ENCODE assay signal across 8 cellular contexts in genomic region chr17:75854111-75854748, GRCh38. TPM values are rescaled to one million over a fixed set of nuclear protein-coding genes. Genes with fewer than 3 reads are reported as not detected.
A peak's percentile ranks its signal among the peaks of the same experiment; 100 is the strongest.
DNase-seq lines count a peak whose midpoint lies in the region; ATAC-seq and TF ChIP-seq lines count a peak whose summit lies in the region.

No MANE protein-coding gene starts in this region.

- peak overlapping the region; percentile 63 for H3K4me3 ChIP-seq in A673 (ENCODE audit: low read depth, low read length, poor library complexity, severe bottlenecking)
- H3K4me3 ChIP-seq in HUES6 (ENCODE audit: low read depth, low read length): peak overlapping the region; percentile 84
- H3K4me3 ChIP-seq in colonic mucosa: peak overlapping the region; percentile 52

- H3K4me1 Mint-ChIP-seq in stimulated activated memory B cell treated with anti-CD40 and anti-IgM and Interleukin-4, amounts not matched to agents 10 μg/mL and 1 μg/mL and 100 μg/mL, for 72 hours: peaks cover 42% of the 10 kb centered on the region
- peaks cover 31% of the 10 kb centered on the region for H3K4me1 Mint-ChIP-seq in activated CD4-positive, alpha-beta memory T cell treated with anti-CD3 and anti-CD28 coated beads for 36 hours (ENCODE audit: low read depth)

- H3K4me1 ChIP-seq in A673 (ENCODE audit: insufficient read depth, low read length, poor library complexity, severe bottlenecking) (peaks cover 13% of the 10 kb centered on the region), HUES6 (ENCODE audit: control insufficient read depth, insufficient read depth, low read length) (peaks cover 7% of the 10 kb centered on the region), colonic mucosa (peaks cover 16% of the 10 kb centered on the region)

- no peaks in the 10 kb centered on the region for H3K9me3 ChIP-seq in A673 (ENCODE audit: low read depth, low read length, poor library complexity, severe bottlenecking)
- H3K9me3 ChIP-seq in HUES6 (ENCODE audit: control insufficient read depth, insufficient read depth, low read depth, low read length): no peaks in the 10 kb centered on the region
- no peaks in the 10 kb centered on the region for H3K9me3 ChIP-seq in colonic mucosa

- no peak for ATAC-seq in stimulated activated memory B cell treated with anti-CD40 and anti-IgM and Interleukin-4, amounts not matched to agents 10 μg/mL and 1 μg/mL and 100 μg/mL, for 72 hours

- no peak overlapping the region for H3K4me3 Mint-ChIP-seq in stimulated activated memory B cell treated with anti-CD40 and anti-IgM and Interleukin-4, amounts not matched to agents 10 μg/mL and 1 μg/mL and 100 μg/mL, for 72 hours
- H3K4me3 Mint-ChIP-seq in activated CD4-positive, alpha-beta memory T cell treated with anti-CD3 and anti-CD28 coated beads for 36 hours: no peak overlapping the region

- TF ChIP-seq CTCF in A673 (conservative IDR thresholded peaks at IDR 0.05; ENCODE audit: low read depth, low read length) (no peak), colonic mucosa (IDR thresholded peaks at IDR 0.05) (no peak)

- H3K9ac ChIP-seq in HUES6 (ENCODE audit: low read length) (peak overlapping the region; percentile 58), colonic mucosa (ENCODE audit: low read depth in 2 of 2, low read length in 2 of 2) (peak overlapping the region; percentile 50 to 97)

- H3K36me3 Mint-ChIP-seq in stimulated activated memory B cell treated with anti-CD40 and anti-IgM and Interleukin-4, amounts not matched to agents 10 μg/mL and 1 μg/mL and 100 μg/mL, for 72 hours: peaks cover 10% of the 10 kb centered on the region
- H3K36me3 Mint-ChIP-seq in activated CD4-positive, alpha-beta memory T cell treated with anti-CD3 and anti-CD28 coated beads for 36 hours: peaks cover 4% of the 10 kb centered on the region

- CTCF ChIA-PET in A673 (lab: Charles Lee): interaction anchor here (0.7 to 1.6 kb wide), 4 partner anchors 8 to 121 kb away, joined by 4 to 12 read pairs (median 6); no protein-coding TSS in a partner anchor
- CTCF ChIA-PET in activated CD4-positive, alpha-beta memory T cell treated with anti-CD3 and anti-CD28 coated beads for 36 hours (lab: Charles Lee): interaction anchor here (1.0 to 3.7 kb wide), 8 partner anchors 9 to 148 kb away, joined by 3 to 45 read pairs (median 12); partner anchors contain the start of genes GALK1, TRIM65 and UNC13D

- no peak overlapping the region for H3K27ac Mint-ChIP-seq in stimulated activated memory B cell treated with anti-CD40 and anti-IgM and Interleukin-4, amounts not matched to agents 10 μg/mL and 1 μg/mL and 100 μg/mL, for 72 hours
- H3K27ac Mint-ChIP-seq in activated CD4-positive, alpha-beta memory T cell treated with anti-CD3 and anti-CD28 coated beads for 36 hours: no peak overlapping the region

- intact Hi-C loops in A673 (cut with micrococcal nuclease; ENCODE audit: unreplicated experiment): no loop called here
- intact Hi-C loops in colonic mucosa (cut with DNase I): no loop called here
- intact Hi-C loops in activated CD4-positive, alpha-beta memory T cell treated with anti-CD3 and anti-CD28 coated beads for 36 hours (cut with micrococcal nuclease): loop anchor here (2.0 kb wide), 1 partner anchor 43 kb away; the partner anchor contains the start of gene TRIM65

- BruUV-seq in A673 (replicated peaks; lab: Mats Ljungman, UMichigan): TSS peak; percentile 84

- H3K27me3 Mint-ChIP-seq in stimulated activated memory B cell treated with anti-CD40 and anti-IgM and Interleukin-4, amounts not matched to agents 10 μg/mL and 1 μg/mL and 100 μg/mL, for 72 hours: no peaks in the 10 kb centered on the region
- no peaks in the 10 kb centered on the region for H3K27me3 Mint-ChIP-seq in activated CD4-positive, alpha-beta memory T cell treated with anti-CD3 and anti-CD28 coated beads for 36 hours

- H3K36me3 ChIP-seq in A673 (ENCODE audit: insufficient read depth, low read length, poor library complexity, severe bottlenecking) (peaks cover 19% of the 10 kb centered on the region), HUES6 (ENCODE audit: control insufficient read depth, insufficient read depth, low read length) (peaks cover 22% of the 10 kb centered on the region), colonic mucosa (peaks cover 18% of the 10 kb centered on the region)

- POLR2A ChIA-PET in A673 (lab: Charles Lee; ENCODE audit: low non-redundant PET): interaction anchor here (0.7 kb wide), 2 partner anchors 8 to 738 kb away, joined by 3 to 5 read pairs; no protein-coding TSS in a partner anchor
- POLR2A ChIA-PET in activated CD4-positive, alpha-beta memory T cell treated with anti-CD3 and anti-CD28 coated beads for 36 hours (lab: Charles Lee): interaction anchor here (1.3 to 3.3 kb wide), 6 partner anchors 10 to 90 kb away, joined by 4 to 26 read pairs (median 7); partner anchors contain the start of genes GALK1, TRIM65 and UNC13D

- H3K27me3 ChIP-seq in A673 (replicated peaks; ENCODE audit: insufficient read depth, low read depth, low read length, poor library complexity) (no peaks in the 10 kb centered on the region), HUES6 (ENCODE audit: control insufficient read depth, insufficient read depth, low read length) (no peaks in the 10 kb centered on the region), colonic mucosa (no peaks in the 10 kb centered on the region)

- DNase-seq in A673 (ENCODE audit: low spot score): no peak
- DNase-seq in colonic mucosa: no peak
- DNase-seq in medulla oblongata (ENCODE audit: extremely low spot score): peak; percentile 69
- DNase-seq in SK-N-DZ (ENCODE audit: low spot score): no peak
- DNase-seq in activated CD4-positive, alpha-beta memory T cell treated with anti-CD3 and anti-CD28 coated beads for 36 hours: no peak
- DNase-seq in NCI-H446 (lab: John Stamatoyannopoulos, UW): no peak

- peak overlapping the region; percentile 60 for H3K27ac ChIP-seq in A673 (ENCODE audit: low read depth, low read length, poor library complexity, severe bottlenecking)
- H3K27ac ChIP-seq in HUES6 (ENCODE audit: low read depth, low read length): peak overlapping the region; percentile 0; the same call in 1 of the 2 replicates
- peak overlapping the region; percentile 84 for H3K27ac ChIP-seq in colonic mucosa

- no peaks in the 10 kb centered on the region for H3K9me3 Mint-ChIP-seq in stimulated activated memory B cell treated with anti-CD40 and anti-IgM and Interleukin-4, amounts not matched to agents 10 μg/mL and 1 μg/mL and 100 μg/mL, for 72 hours
- H3K9me3 Mint-ChIP-seq in activated CD4-positive, alpha-beta memory T cell treated with anti-CD3 and anti-CD28 coated beads for 36 hours: no peaks in the 10 kb centered on the region

RNA-seq across cellular contexts. Expression of gene WBP2, which starts 0.9 kb away (rescaled TPM):
- 70.3 and 87.5 TPM in 2 replicates for total RNA-seq in A673 (2021)
- 100 to 1,000 TPM in 1 of 2 donors, 10 to 100 TPM in 1; 69.8 to 102 TPM for total RNA-seq in colonic mucosa
- polyA plus RNA-seq in SK-N-DZ (2014; cell fraction: cytosol; rRNA removed): 38.6 and 39.1 TPM in 2 replicates
- polyA plus RNA-seq in SK-N-DZ (2014; cell fraction: nucleus; rRNA removed): 25.3 and 25.4 TPM in 2 replicates
- total RNA-seq in activated CD4-positive, alpha-beta memory T cell treated with anti-CD3 and anti-CD28 coated beads for 36 hours: 10 to 100 TPM; 79.1 to 80.6 TPM

RNA-seq across cellular contexts. Expression of gene UNC13D, which starts 10.0 kb away (rescaled TPM):
- total RNA-seq in A673 (2021) (0.37 and 2.2 TPM in 2 replicates), colonic mucosa (10 to 100 TPM; 25.9 to 35.0 TPM)
- polyA plus RNA-seq in SK-N-DZ (2014; cell fraction: cytosol; rRNA removed): 13.1 and 17.0 TPM in 2 replicates
- polyA plus RNA-seq in SK-N-DZ (2014; cell fraction: nucleus; rRNA removed): 60.0 and 69.4 TPM in 2 replicates
- total RNA-seq in activated CD4-positive, alpha-beta memory T cell treated with anti-CD3 and anti-CD28 coated beads for 36 hours: 100 to 1,000 TPM; 135 to 139 TPM

RNA-seq across cellular contexts. Expression of gene TRIM47, which starts 24.2 kb away (rescaled TPM):
- total RNA-seq in A673 (2021): 0.46 and 0.95 TPM in 2 replicates
- 10 to 100 TPM; 33.7 to 71.5 TPM for total RNA-seq in colonic mucosa
- 42.0 and 46.7 TPM in 2 replicates for polyA plus RNA-seq in SK-N-DZ (2014; cell fraction: cytosol; rRNA removed)
- polyA plus RNA-seq in SK-N-DZ (2014; cell fraction: nucleus; rRNA removed): 59.5 and 79.2 TPM in 2 replicates
- 10 to 100 TPM; 18.5 to 19.5 TPM for total RNA-seq in activated CD4-positive, alpha-beta memory T cell treated with anti-CD3 and anti-CD28 coated beads for 36 hours

RNA-seq across cellular contexts. Expression of gene TRIM65, which starts 42.5 kb away (rescaled TPM):
- total RNA-seq in A673 (2021) (46.1 and 47.9 TPM in 2 replicates), colonic mucosa (10 to 100 TPM; 14.5 to 26.0 TPM)
- polyA plus RNA-seq in SK-N-DZ (2014; cell fraction: cytosol; rRNA removed): 42.9 and 44.0 TPM in 2 replicates
- 36.1 and 45.2 TPM in 2 replicates for polyA plus RNA-seq in SK-N-DZ (2014; cell fraction: nucleus; rRNA removed)
- 10 to 100 TPM; 27.5 to 28.2 TPM for total RNA-seq in activated CD4-positive, alpha-beta memory T cell treated with anti-CD3 and anti-CD28 coated beads for 36 hours

RNA-seq across cellular contexts. Expression of gene MRPL38, which starts 50.5 kb away (rescaled TPM):
- total RNA-seq in A673 (2021) (166 and 167 TPM in 2 replicates), colonic mucosa (100 to 1,000 TPM in 1 of 2 donors, 10 to 100 TPM in 1; 88.6 to 190 TPM)
- 107 and 108 TPM in 2 replicates for polyA plus RNA-seq in SK-N-DZ (2014; cell fraction: cytosol; rRNA removed)
- polyA plus RNA-seq in SK-N-DZ (2014; cell fraction: nucleus; rRNA removed): 204 and 219 TPM in 2 replicates
- total RNA-seq in activated CD4-positive, alpha-beta memory T cell treated with anti-CD3 and anti-CD28 coated beads for 36 hours: 100 to 1,000 TPM; 108 TPM

Comparison
In these comparisons a context has a peak if more than half of its experiments do, and no peak if none do; other contexts are left out.
1. H3K27ac ChIP-seq: peak in every context shown above with its lines; median percentile 84 in colonic mucosa; 60 in A673; 0 in HUES6.
2. RNA of gene TRIM47, which starts 24.2 kb away (total RNA-seq): 33.7 to 71.5 TPM in colonic mucosa and 18.5 to 19.5 TPM in activated CD4-positive, alpha-beta memory T cell treated with anti-CD3 and anti-CD28 coated beads for 36 hours; 0.46 to 0.95 TPM in A673; every median in the first group is over 10 times any median in the second.
3. Peak in every context shown above with its lines, with median percentiles within 50 percentile points of each other: H3K4me3 ChIP-seq.